In the genomic region with DNA sequence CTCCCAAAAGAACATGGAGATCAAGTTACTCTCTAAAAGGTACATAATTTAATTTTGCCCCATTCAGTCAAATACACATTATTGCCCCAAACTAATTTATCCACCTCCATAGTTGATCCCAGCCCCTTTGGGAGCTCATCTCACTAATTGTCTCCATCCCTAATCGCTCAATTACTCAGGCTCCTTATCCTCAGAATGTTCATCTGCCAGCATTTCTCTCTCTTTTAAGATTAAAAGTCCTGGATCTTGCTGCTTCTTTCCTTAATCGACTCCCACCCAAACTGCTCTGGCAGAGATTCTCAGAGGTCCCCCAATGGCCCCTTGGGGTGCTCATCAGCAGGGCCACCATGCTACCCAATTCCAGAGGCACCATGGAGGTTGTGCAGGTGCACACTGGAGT, we compare ENCODE assay signal across 26 cellular contexts. TPM values are rescaled to one million over a fixed set of nuclear protein-coding genes. Genes with fewer than 3 reads are reported as not detected.
"Had no signal": no experiment of that assay in that cellular context is flagged by ENCODE, and none has a peak within 500 bp of the region (broad histone marks: within the 10 kb centered on the region; RNA-seq: fewer than 3 reads in every experiment).

No MANE protein-coding gene starts in this region.

- FAIRE-seq: frontal cortex had no signal

- H3K4me3 ChIP-seq: dorsolateral prefrontal cortex, lower lobe of right lung, mucosa of descending colon, prostate gland, right atrium auricular region, stomach, thyroid gland had no signal

- H3K4me3 Mint-ChIP-seq: immature natural killer cell; mesothelial cell of epicardium; naive B cell; natural killer cell treated with Interleukin-12 subunit alpha and Interleukin-12 subunit beta and Interleukin-15 and Interleukin-18, amount 100 ng/mL, for 72 hours; neural crest cell; stimulated activated effector memory CD8-positive, alpha-beta T cell treated with anti-CD3 and anti-CD28 coated beads, Interleukin-12 subunit alpha, Interleukin-12 subunit beta, amount 100 ng/mL, for 72 hours; type B pancreatic cell had no signal

- H3K27ac ChIP-seq: lower lobe of right lung, parathyroid adenoma, prostate gland, right atrium auricular region, stomach, thyroid gland had no signal

- DNase-seq: effector CD4-positive, alpha-beta T cell; hypothalamus; immature natural killer cell; islet precursor cell; kidney glomerular epithelial cell; left ventricle myocardium superior; lower lobe of right lung; mucosa of descending colon; naive B cell; stimulated activated CD4-positive, alpha-beta T cell treated with anti-CD3 and anti-CD28 coated beads, Interleukin-2, amount 100 ng/mL, for 24 hours; stimulated activated CD4-positive, alpha-beta T cell treated with anti-CD3 and anti-CD28 coated beads, Interleukin-4, amount 100 ng/mL, for 24 hours; stimulated activated naive CD4-positive, alpha-beta T cell treated with Interleukin-2 at 50 U/mL for 16 hours; stomach; thyroid gland had no signal

- H3K4me1 ChIP-seq: lower lobe of right lung, parathyroid adenoma, prostate gland, right atrium auricular region had no signal

- H3K9me3 ChIP-seq: lower lobe of right lung, mucosa of descending colon, prostate gland, right atrium auricular region, stomach, thyroid gland had no signal

- H3K27me3 ChIP-seq: dorsolateral prefrontal cortex, right atrium auricular region, stomach, thyroid gland had no signal

- H3K27ac Mint-ChIP-seq: immature natural killer cell; mesothelial cell of epicardium; naive B cell; natural killer cell treated with Interleukin-12 subunit alpha and Interleukin-12 subunit beta and Interleukin-15 and Interleukin-18, amount 100 ng/mL, for 72 hours; stimulated activated effector memory CD8-positive, alpha-beta T cell treated with anti-CD3 and anti-CD28 coated beads, Interleukin-12 subunit alpha, Interleukin-12 subunit beta, amount 100 ng/mL, for 72 hours; type B pancreatic cell had no signal

- H3K36me3 Mint-ChIP-seq: mesothelial cell of epicardium; naive B cell; natural killer cell treated with Interleukin-12 subunit alpha and Interleukin-12 subunit beta and Interleukin-15 and Interleukin-18, amount 100 ng/mL, for 72 hours; stimulated activated effector memory CD8-positive, alpha-beta T cell treated with anti-CD3 and anti-CD28 coated beads, Interleukin-12 subunit alpha, Interleukin-12 subunit beta, amount 100 ng/mL, for 72 hours had no signal

- H2AFZ ChIP-seq: parathyroid adenoma had no signal

- H3K9me3 Mint-ChIP-seq: immature natural killer cell; mesothelial cell of epicardium; naive B cell; natural killer cell treated with Interleukin-12 subunit alpha and Interleukin-12 subunit beta and Interleukin-15 and Interleukin-18, amount 100 ng/mL, for 72 hours; neural crest cell; stimulated activated effector memory CD8-positive, alpha-beta T cell treated with anti-CD3 and anti-CD28 coated beads, Interleukin-12 subunit alpha, Interleukin-12 subunit beta, amount 100 ng/mL, for 72 hours; type B pancreatic cell had no signal

- H3K27me3 Mint-ChIP-seq: naive B cell; natural killer cell treated with Interleukin-12 subunit alpha and Interleukin-12 subunit beta and Interleukin-15 and Interleukin-18, amount 100 ng/mL, for 72 hours; type B pancreatic cell had no signal

- H3K36me3 ChIP-seq: lower lobe of right lung, prostate gland, right atrium auricular region, thyroid gland had no signal

- H3K9ac ChIP-seq: parathyroid adenoma had no signal

- H3K4me1 Mint-ChIP-seq: immature natural killer cell; neural crest cell; stimulated activated effector memory CD8-positive, alpha-beta T cell treated with anti-CD3 and anti-CD28 coated beads, Interleukin-12 subunit alpha, Interleukin-12 subunit beta, amount 100 ng/mL, for 72 hours had no signal

- ATAC-seq: natural killer cell treated with Interleukin-12 subunit alpha and Interleukin-12 subunit beta and Interleukin-15 and Interleukin-18, amount 100 ng/mL, for 72 hours; sciatic nerve had no signal

RNA-seq across cellular contexts. Expression of gene NNAT, which starts 18.4 kb away (rescaled TPM):
- total RNA-seq: osteoblast had no signal
